Comparison of ENCODE assay signal across 1 cellular context in the genomic region with DNA sequence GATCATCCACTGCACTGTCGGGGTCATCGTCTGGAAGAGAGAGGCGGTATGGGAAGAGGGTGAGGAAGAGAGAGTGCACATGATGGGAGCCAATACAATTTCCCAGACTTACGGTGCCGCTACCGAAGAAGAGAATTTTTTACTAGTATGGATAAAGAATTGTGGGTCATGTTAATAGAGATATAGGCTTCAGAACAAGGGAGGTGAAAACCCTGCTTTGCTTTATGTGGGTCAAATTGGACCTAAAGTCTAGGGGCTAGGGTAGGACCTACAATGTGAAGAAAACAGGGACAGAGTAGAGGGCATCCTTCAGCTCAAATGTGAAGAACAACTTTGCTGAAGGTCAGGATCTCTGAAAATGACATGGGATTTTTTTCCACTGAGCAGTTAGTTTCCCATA.
A peak's percentile ranks its signal among the peaks of the same experiment; 100 is the strongest.
TF ChIP-seq lines count a peak whose summit lies in the region.

No MANE protein-coding gene starts in this region.

TF ChIP-seq in A549, 52 proteins besides CTCF, POLR2A, EP300 and RAD21 (continued from another document):
- TF ChIP-seq, protein P1, sequence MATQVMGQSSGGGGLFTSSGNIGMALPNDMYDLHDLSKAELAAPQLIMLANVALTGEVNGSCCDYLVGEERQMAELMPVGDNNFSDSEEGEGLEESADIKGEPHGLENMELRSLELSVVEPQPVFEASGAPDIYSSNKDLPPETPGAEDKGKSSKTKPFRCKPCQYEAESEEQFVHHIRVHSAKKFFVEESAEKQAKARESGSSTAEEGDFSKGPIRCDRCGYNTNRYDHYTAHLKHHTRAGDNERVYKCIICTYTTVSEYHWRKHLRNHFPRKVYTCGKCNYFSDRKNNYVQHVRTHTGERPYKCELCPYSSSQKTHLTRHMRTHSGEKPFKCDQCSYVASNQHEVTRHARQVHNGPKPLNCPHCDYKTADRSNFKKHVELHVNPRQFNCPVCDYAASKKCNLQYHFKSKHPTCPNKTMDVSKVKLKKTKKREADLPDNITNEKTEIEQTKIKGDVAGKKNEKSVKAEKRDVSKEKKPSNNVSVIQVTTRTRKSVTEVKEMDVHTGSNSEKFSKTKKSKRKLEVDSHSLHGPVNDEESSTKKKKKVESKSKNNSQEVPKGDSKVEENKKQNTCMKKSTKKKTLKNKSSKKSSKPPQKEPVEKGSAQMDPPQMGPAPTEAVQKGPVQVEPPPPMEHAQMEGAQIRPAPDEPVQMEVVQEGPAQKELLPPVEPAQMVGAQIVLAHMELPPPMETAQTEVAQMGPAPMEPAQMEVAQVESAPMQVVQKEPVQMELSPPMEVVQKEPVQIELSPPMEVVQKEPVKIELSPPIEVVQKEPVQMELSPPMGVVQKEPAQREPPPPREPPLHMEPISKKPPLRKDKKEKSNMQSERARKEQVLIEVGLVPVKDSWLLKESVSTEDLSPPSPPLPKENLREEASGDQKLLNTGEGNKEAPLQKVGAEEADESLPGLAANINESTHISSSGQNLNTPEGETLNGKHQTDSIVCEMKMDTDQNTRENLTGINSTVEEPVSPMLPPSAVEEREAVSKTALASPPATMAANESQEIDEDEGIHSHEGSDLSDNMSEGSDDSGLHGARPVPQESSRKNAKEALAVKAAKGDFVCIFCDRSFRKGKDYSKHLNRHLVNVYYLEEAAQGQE (IDR thresholded peaks at IDR 0.05): no peak
- TF ChIP-seq KDM1A (IDR thresholded peaks at IDR 0.05; ENCODE audit: low read depth): peak; percentile 40; the same call in 1 of the 2 replicates
